In the genomic region with DNA sequence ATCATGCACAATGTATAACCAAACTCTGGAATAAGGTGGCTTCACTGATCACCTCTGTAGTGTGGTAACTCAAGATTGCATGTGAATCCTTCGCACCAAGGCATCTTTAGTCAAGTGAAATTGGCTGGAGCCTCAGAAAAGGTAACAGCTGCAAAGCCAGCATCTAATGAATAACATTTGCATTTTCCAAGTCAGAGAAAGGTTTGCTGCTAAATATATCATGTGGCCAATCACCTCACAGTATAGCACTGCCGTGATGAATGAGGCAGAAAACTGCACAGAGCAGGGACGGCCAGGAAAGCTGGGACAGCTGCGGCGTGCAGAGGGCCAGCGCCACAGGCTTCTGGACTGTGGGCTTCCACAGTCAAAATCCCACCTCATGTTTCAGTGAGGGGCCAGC, we compare ENCODE assay signal across 1 cellular context.
TF ChIP-seq lines count a peak whose summit lies in the region.

No MANE protein-coding gene starts in this region.

TF ChIP-seq in K562, 482 proteins besides CTCF, POLR2A, EP300 and RAD21 (continued from another document):
- TF ChIP-seq ADNP (tag; IDR thresholded peaks at IDR 0.05) (no peak), SREBF2 (CRISPR knock-in tag; IDR thresholded peaks at IDR 0.05) (no peak), SMAD4 (CRISPR knock-in tag; conservative IDR thresholded peaks at IDR 0.05) (no peak)
- TF ChIP-seq, protein P1, sequence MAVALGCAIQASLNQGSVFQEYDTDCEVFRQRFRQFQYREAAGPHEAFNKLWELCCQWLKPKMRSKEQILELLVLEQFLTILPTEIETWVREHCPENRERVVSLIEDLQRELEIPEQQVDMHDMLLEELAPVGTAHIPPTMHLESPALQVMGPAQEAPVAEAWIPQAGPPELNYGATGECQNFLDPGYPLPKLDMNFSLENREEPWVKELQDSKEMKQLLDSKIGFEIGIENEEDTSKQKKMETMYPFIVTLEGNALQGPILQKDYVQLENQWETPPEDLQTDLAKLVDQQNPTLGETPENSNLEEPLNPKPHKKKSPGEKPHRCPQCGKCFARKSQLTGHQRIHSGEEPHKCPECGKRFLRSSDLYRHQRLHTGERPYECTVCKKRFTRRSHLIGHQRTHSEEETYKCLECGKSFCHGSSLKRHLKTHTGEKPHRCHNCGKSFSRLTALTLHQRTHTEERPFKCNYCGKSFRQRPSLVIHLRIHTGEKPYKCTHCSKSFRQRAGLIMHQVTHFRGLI (CRISPR knock-in tag; IDR thresholded peaks at IDR 0.05), result no peak
